In genomic region chr13:36918246-36919060, GRCh38 we compare ENCODE assay signal across 8 cellular contexts. TPM values are rescaled to one million over a fixed set of nuclear protein-coding genes. Genes with fewer than 3 reads are reported as not detected.
A peak's percentile ranks its signal among the peaks of the same experiment; 100 is the strongest.
DNase-seq lines count a peak whose midpoint lies in the region; ATAC-seq and TF ChIP-seq lines count a peak whose summit lies in the region.

No MANE protein-coding gene starts in this region.

- H3K4me1 Mint-ChIP-seq in activated CD4-positive, alpha-beta T cell treated with anti-CD3 and anti-CD28 coated beads, Interleukin-2, amount 10 ng/mL, durations not matched to agents 24 days and 14 days, result peaks cover 2% of the 10 kb centered on the region

- peak overlapping the region; percentile 39 for H3K27ac ChIP-seq in skeletal muscle tissue (ENCODE audit: low read depth, low read length)

- DNase-seq in activated CD4-positive, alpha-beta T cell treated with anti-CD3 and anti-CD28 coated beads, Interleukin-2, amount 10 ng/mL, durations not matched to agents 24 days and 14 days, result no peak
- DNase-seq in activated CD4-positive, alpha-beta T cell treated with anti-CD3 and anti-CD28 coated beads, Interleukin-2, amount 50 U/mL, for 1 hour, result no peak
- DNase-seq in hepatic stellate cell (ENCODE audit: low spot score) (peak; percentile 40), SIG-M5 treated with dmso at 0.1 percent for 504 hours (lab: John Stamatoyannopoulos, UW; ENCODE audit: unreplicated experiment) (no peak)

- peaks cover 2% of the 10 kb centered on the region for H3K9me3 Mint-ChIP-seq in activated CD4-positive, alpha-beta T cell treated with anti-CD3 and anti-CD28 coated beads, Interleukin-2, amount 10 ng/mL, durations not matched to agents 24 days and 14 days

- H3K36me3 ChIP-seq in skeletal muscle tissue (ENCODE audit: control insufficient read depth in 3 of 3, insufficient read depth in 3 of 3, low read length in 3 of 3), result no peaks in the 10 kb centered on the region

- H3K36me3 Mint-ChIP-seq in activated CD4-positive, alpha-beta T cell treated with anti-CD3 and anti-CD28 coated beads, Interleukin-2, amount 10 ng/mL, durations not matched to agents 24 days and 14 days (ENCODE audit: low read depth), result no peaks in the 10 kb centered on the region

- no peaks in the 10 kb centered on the region for H3K9me3 ChIP-seq in skeletal muscle tissue (ENCODE audit: control insufficient read depth in 3 of 3, low read length in 3 of 3)

- peak overlapping the region; percentile 75 to 84 (median 75) for H3K4me3 ChIP-seq in skeletal muscle tissue (ENCODE audit: low read length in 3 of 3)

- intact Hi-C loops in activated CD4-positive, alpha-beta T cell treated with anti-CD3 and anti-CD28 coated beads, Interleukin-2, amount 10 ng/mL, durations not matched to agents 24 days and 14 days (cut with micrococcal nuclease), result no loop called here

- H3K4me1 ChIP-seq in skeletal muscle tissue (ENCODE audit: control insufficient read depth in 3 of 3, insufficient read depth in 3 of 3, low read length in 3 of 3), result peaks cover 8 to 27% (median 19%) of the 10 kb centered on the region in 3 donors

- H3K27ac Mint-ChIP-seq in activated CD4-positive, alpha-beta T cell treated with anti-CD3 and anti-CD28 coated beads, Interleukin-2, amount 10 ng/mL, durations not matched to agents 24 days and 14 days, result no peak overlapping the region

- H3K27me3 Mint-ChIP-seq in activated CD4-positive, alpha-beta T cell treated with anti-CD3 and anti-CD28 coated beads, Interleukin-2, amount 10 ng/mL, durations not matched to agents 24 days and 14 days, result peaks cover 72% of the 10 kb centered on the region

- ATAC-seq in SK-N-SH treated with all-trans-retinoic acid at 6 μM for 48 hours, result peak; percentile 52
- ATAC-seq in HG03520 (IDR thresholded peaks at IDR 0.05; ENCODE audit: unreplicated experiment), result no peak
- no peak for ATAC-seq in HG02938 (IDR thresholded peaks at IDR 0.05; ENCODE audit: unreplicated experiment)

- H3K27me3 ChIP-seq in skeletal muscle tissue (ENCODE audit: control insufficient read depth in 3 of 3, insufficient read depth in 3 of 3, low read length in 3 of 3), result no peaks in the 10 kb centered on the region

- peak overlapping the region; percentile 55 for H3K4me3 Mint-ChIP-seq in activated CD4-positive, alpha-beta T cell treated with anti-CD3 and anti-CD28 coated beads, Interleukin-2, amount 10 ng/mL, durations not matched to agents 24 days and 14 days

- H3K9ac ChIP-seq in skeletal muscle tissue (ENCODE audit: low read depth in 1 of 3, low read length in 3 of 3), result peak overlapping the region; percentile 72 to 81 (median 77)

TF ChIP-seq in SK-N-SH treated with all-trans-retinoic acid at 6 μM for 48 hours, 23 proteins besides CTCF, POLR2A, EP300 and RAD21:
- TF ChIP-seq, protein P1, sequence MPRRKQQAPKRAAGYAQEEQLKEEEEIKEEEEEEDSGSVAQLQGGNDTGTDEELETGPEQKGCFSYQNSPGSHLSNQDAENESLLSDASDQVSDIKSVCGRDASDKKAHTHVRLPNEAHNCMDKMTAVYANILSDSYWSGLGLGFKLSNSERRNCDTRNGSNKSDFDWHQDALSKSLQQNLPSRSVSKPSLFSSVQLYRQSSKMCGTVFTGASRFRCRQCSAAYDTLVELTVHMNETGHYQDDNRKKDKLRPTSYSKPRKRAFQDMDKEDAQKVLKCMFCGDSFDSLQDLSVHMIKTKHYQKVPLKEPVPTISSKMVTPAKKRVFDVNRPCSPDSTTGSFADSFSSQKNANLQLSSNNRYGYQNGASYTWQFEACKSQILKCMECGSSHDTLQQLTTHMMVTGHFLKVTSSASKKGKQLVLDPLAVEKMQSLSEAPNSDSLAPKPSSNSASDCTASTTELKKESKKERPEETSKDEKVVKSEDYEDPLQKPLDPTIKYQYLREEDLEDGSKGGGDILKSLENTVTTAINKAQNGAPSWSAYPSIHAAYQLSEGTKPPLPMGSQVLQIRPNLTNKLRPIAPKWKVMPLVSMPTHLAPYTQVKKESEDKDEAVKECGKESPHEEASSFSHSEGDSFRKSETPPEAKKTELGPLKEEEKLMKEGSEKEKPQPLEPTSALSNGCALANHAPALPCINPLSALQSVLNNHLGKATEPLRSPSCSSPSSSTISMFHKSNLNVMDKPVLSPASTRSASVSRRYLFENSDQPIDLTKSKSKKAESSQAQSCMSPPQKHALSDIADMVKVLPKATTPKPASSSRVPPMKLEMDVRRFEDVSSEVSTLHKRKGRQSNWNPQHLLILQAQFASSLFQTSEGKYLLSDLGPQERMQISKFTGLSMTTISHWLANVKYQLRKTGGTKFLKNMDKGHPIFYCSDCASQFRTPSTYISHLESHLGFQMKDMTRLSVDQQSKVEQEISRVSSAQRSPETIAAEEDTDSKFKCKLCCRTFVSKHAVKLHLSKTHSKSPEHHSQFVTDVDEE (CRISPR knock-in tag; IDR thresholded peaks at IDR 0.05), result no peak
- TF ChIP-seq PPARA (CRISPR knock-in tag; IDR thresholded peaks at IDR 0.05; ENCODE audit: borderline replicate concordance), result no peak
- no peak for TF ChIP-seq SNAI2 (CRISPR knock-in tag; IDR thresholded peaks at IDR 0.05)
- TF ChIP-seq GLIS3 (CRISPR knock-in tag; IDR thresholded peaks at IDR 0.05), result no peak
- no peak for TF ChIP-seq ZNF70 (CRISPR knock-in tag; IDR thresholded peaks at IDR 0.05)
- TF ChIP-seq ZNF8 (CRISPR knock-in tag; IDR thresholded peaks at IDR 0.05), result no peak
- TF ChIP-seq, protein P2, sequence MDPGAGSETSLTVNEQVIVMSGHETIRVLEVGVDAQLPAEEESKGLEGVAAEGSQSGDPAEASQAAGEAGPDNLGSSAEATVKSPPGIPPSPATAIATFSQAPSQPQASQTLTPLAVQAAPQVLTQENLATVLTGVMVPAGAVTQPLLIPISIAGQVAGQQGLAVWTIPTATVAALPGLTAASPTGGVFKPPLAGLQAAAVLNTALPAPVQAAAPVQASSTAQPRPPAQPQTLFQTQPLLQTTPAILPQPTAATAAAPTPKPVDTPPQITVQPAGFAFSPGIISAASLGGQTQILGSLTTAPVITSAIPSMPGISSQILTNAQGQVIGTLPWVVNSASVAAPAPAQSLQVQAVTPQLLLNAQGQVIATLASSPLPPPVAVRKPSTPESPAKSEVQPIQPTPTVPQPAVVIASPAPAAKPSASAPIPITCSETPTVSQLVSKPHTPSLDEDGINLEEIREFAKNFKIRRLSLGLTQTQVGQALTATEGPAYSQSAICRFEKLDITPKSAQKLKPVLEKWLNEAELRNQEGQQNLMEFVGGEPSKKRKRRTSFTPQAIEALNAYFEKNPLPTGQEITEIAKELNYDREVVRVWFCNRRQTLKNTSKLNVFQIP (CRISPR knock-in tag; IDR thresholded peaks at IDR 0.05; ENCODE audit: borderline replicate concordance, low read depth), result no peak
- TF ChIP-seq, protein P3, sequence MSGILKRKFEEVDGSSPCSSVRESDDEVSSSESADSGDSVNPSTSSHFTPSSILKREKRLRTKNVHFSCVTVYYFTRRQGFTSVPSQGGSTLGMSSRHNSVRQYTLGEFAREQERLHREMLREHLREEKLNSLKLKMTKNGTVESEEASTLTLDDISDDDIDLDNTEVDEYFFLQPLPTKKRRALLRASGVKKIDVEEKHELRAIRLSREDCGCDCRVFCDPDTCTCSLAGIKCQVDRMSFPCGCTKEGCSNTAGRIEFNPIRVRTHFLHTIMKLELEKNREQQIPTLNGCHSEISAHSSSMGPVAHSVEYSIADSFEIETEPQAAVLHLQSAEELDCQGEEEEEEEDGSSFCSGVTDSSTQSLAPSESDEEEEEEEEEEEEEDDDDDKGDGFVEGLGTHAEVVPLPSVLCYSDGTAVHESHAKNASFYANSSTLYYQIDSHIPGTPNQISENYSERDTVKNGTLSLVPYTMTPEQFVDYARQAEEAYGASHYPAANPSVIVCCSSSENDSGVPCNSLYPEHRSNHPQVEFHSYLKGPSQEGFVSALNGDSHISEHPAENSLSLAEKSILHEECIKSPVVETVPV (CRISPR knock-in tag; IDR thresholded peaks at IDR 0.05), result no peak
- TF ChIP-seq CSDC2 (CRISPR knock-in tag; IDR thresholded peaks at IDR 0.05), result no peak
- TF ChIP-seq BACH2 (CRISPR knock-in tag; IDR thresholded peaks at IDR 0.05; ENCODE audit: borderline replicate concordance), result no peak

RNA-seq across cellular contexts. Expression of gene SMAD9, which starts 1.6 kb away (rescaled TPM):
- 0.05 TPM in 1 of 2 replicates, not detected in the other for total RNA-seq in activated CD4-positive, alpha-beta T cell treated with anti-CD3 and anti-CD28 coated beads, Interleukin-2, amount 10 ng/mL, durations not matched to agents 24 days and 14 days
- total RNA-seq in skeletal muscle tissue, result 11.5 TPM

Comparison
In these comparisons a context has a peak if more than half of its experiments do, and no peak if none do; other contexts are left out.
1. RNA of gene SMAD9, which starts 1.6 kb away (total RNA-seq): 11.5 TPM in skeletal muscle tissue (single experiment); 0.05 TPM in activated CD4-positive, alpha-beta T cell treated with anti-CD3 and anti-CD28 coated beads, Interleukin-2, amount 10 ng/mL, durations not matched to agents 24 days and 14 days; every median in the first group is over 10 times any median in the second.